14 cellular contexts compared by ENCODE assay signal in the genomic region with DNA sequence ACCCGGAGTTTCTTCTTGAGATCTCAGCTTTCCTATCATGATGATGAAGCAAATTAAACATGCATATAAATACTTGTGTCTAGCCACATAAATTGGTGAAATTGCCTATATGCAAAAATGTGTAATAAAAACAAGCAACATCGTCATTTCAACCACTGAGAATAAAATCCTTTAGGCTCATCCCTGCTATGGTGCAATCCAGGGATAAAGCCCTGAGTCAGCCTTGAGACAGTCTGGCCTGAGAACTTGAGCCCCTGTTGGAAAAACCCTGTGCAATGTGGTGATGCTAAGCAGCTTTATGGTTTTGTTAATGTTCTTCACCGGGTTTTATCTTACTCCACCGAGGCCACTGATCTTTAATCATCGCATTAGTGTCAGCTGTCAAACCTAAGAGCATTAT.
DNase-seq lines count a peak whose midpoint lies in the region; ATAC-seq and TF ChIP-seq lines count a peak whose summit lies in the region.
"Had no signal": no experiment of that assay in that cellular context is flagged by ENCODE, and none has a peak within 500 bp of the region (broad histone marks: within the 10 kb centered on the region; RNA-seq: fewer than 3 reads in every experiment).

No MANE protein-coding gene starts in this region.

- intact Hi-C loops in esophagus muscularis mucosa (cut with DNase I): no loop called here

- TF ChIP-seq EP300 in esophagus muscularis mucosa (IDR thresholded peaks at IDR 0.05): no peak

- peaks cover 0 to 8% (median under 1%) of the 10 kb centered on the region in 4 donors for H3K4me1 ChIP-seq in esophagus muscularis mucosa

- DNase-seq in Daoy (ENCODE audit: low read depth) (peak; percentile 57), NCI-H524 (lab: John Stamatoyannopoulos, UW) (peak; percentile 85 to 94), esophagus muscularis mucosa (ENCODE audit: extremely low spot score) (peak; percentile 34), omental fat pad (ENCODE audit: low spot score) (no peak), HUDEP-2 (lab: John Stamatoyannopoulos, UW; ENCODE audit: unreplicated experiment in 76 of 76) (no peak), cerebellum (ENCODE audit: low spot score) (no peak), pons (ENCODE audit: low spot score) (no peak), erythroblast (lab: John Stamatoyannopoulos, UW) (no peak)
- DNase-seq: activated naive CD8-positive, alpha-beta T cell treated with anti-CD3 and anti-CD28 coated beads, Interleukin-2, amount 50 U/mL, for 24 hours; CD8-positive, alpha-beta T cell; MV-4-11; NCI-H446 had no signal

- no peaks in the 10 kb centered on the region for H3K27me3 ChIP-seq in esophagus muscularis mucosa
- H3K27me3 ChIP-seq: right atrium auricular region had no signal

- no peak overlapping the region for H3K4me3 ChIP-seq in esophagus muscularis mucosa
- H3K4me3 ChIP-seq: right atrium auricular region had no signal

- TF ChIP-seq POLR2A in esophagus muscularis mucosa (IDR thresholded peaks at IDR 0.05; ENCODE audit: low read depth) (no peak), erythroblast (IDR thresholded peaks at IDR 0.05; ENCODE audit: low read length) (no peak)

- H3K36me3 ChIP-seq in esophagus muscularis mucosa: no peaks in the 10 kb centered on the region
- H3K36me3 ChIP-seq: right atrium auricular region had no signal

- TF ChIP-seq CTCF in esophagus muscularis mucosa (IDR thresholded peaks at IDR 0.05) (no peak), omental fat pad (IDR thresholded peaks at IDR 0.05) (no peak)

- peak; percentile 89 for ATAC-seq in omental fat pad (ENCODE audit: low FRiP score)
- ATAC-seq: activated naive CD8-positive, alpha-beta T cell treated with anti-CD3 and anti-CD28 coated beads, Interleukin-2, amount 50 U/mL, for 24 hours; CD8-positive, alpha-beta T cell; Panc1 had no signal

- WGBS in esophagus muscularis mucosa: 83% methylated on average over 5 of the region's 5 CpGs

- H3K9me3 ChIP-seq in esophagus muscularis mucosa: no peaks in the 10 kb centered on the region
- H3K9me3 ChIP-seq: right atrium auricular region had no signal

- H3K27ac ChIP-seq in esophagus muscularis mucosa (replicated peaks in 1 of 4): no peak overlapping the region
- H3K27ac ChIP-seq: right atrium auricular region had no signal

Comparison
In these comparisons a context has a peak if more than half of its experiments do, and no peak if none do; other contexts are left out.
1. DNase-seq: peak in Daoy (single experiment), NCI-H524 (2 of 2) and esophagus muscularis mucosa (single experiment); none in omental fat pad (single experiment), HUDEP-2 (0 of 76), cerebellum (single experiment), pons (single experiment) and erythroblast (0 of 2).